Comparison of ENCODE assay signal across 29 cellular contexts in genomic region chr6:88741071-88741470, GRCh38.
"Had no signal": no experiment of that assay in that cellular context is flagged by ENCODE, and none has a peak within 500 bp of the region (broad histone marks: within the 10 kb centered on the region; RNA-seq: fewer than 3 reads in every experiment).

No MANE protein-coding gene starts in this region.

- H3K9me3 ChIP-seq: ascending aorta had no signal

- H3K27ac ChIP-seq: ascending aorta, cardiac muscle cell, VCaP had no signal

- DNase-seq: activated B cell treated with CpG ODN at 0.5 μM for 24 hours; activated CD4-positive, alpha-beta memory T cell treated with anti-CD3 and anti-CD28 coated beads for 36 hours; activated CD4-positive, alpha-beta T cell treated with anti-CD3 and anti-CD28 coated beads for 4 hours; activated CD4-positive, alpha-beta T cell treated with anti-CD3 and anti-CD28 coated beads, Interleukin-2, amount 10 ng/mL, durations not matched to agents 24 days and 14 days; activated CD4-positive, alpha-beta T cell treated with anti-CD3 and anti-CD28 coated beads, Interleukin-2, amount 50 U/mL, for 1 hour; activated CD4-positive, alpha-beta T cell treated with anti-CD3 and anti-CD28 coated beads, Interleukin-2, amount 50 U/mL, for 4 hours; activated CD4-positive, CD25-positive, alpha-beta regulatory T cell treated with anti-CD3 and anti-CD28 coated beads, Interleukin-2, amount 50 U/mL, for 72 hours; activated CD8-positive, alpha-beta memory T cell treated with anti-CD3 and anti-CD28 coated beads, Interleukin-2, amount 50 U/mL, for 4 hours; activated CD8-positive, alpha-beta T cell treated with anti-CD3 and anti-CD28 coated beads for 36 hours; activated gamma-delta T cell; activated naive CD4-positive, alpha-beta T cell treated with anti-CD3 and anti-CD28 coated beads, Interleukin-2, amount 10 ng/mL, durations not matched to agents 7 days and 5 days; activated naive CD4-positive, alpha-beta T cell treated with Interleukin-2 at 50 U/mL for 16 hours; activated naive CD8-positive, alpha-beta T cell treated with anti-CD3 and anti-CD28 coated beads, Interleukin-2, amount 10 ng/mL, durations not matched to agents 7 days and 5 days; activated naive CD8-positive, alpha-beta T cell treated with anti-CD3 and anti-CD28 coated beads, Interleukin-2, amount 50 U/mL, for 24 hours; activated T-cell treated with anti-CD3 and anti-CD28 coated beads for 4 hours; activated T-cell treated with anti-CD3 and anti-CD28 coated beads, Interleukin-2, amount 50 U/mL, for 1 hour; activated T-cell treated with anti-CD3 and anti-CD28 coated beads, Interleukin-2, amount 50 U/mL, for 4 hours; activated T-cell treated with anti-CD3 and anti-CD28 coated beads, Interleukin-2, amount 50 U/mL, for 72 hours; amygdala; anterior cingulate cortex; caudate nucleus; cerebellar nuclear complex; T-helper 2 cell; T-helper 9 cell had no signal

- FAIRE-seq: bronchial epithelial cell, TTC549 had no signal

- H3K4me3 ChIP-seq: ascending aorta, cardiac muscle cell had no signal

- H3K4me1 ChIP-seq: ascending aorta had no signal

- H3K27me3 ChIP-seq: ascending aorta, cardiac muscle cell had no signal

- H3K36me3 ChIP-seq: ascending aorta, cardiac muscle cell had no signal
